ENCODE assay signal across 13 cellular contexts in genomic region chr12:52043386-52044212, GRCh38. TPM values are rescaled to one million over a fixed set of nuclear protein-coding genes. Genes with fewer than 3 reads are reported as not detected.
DNase-seq lines count a peak whose midpoint lies in the region; ATAC-seq, FAIRE-seq and TF ChIP-seq lines count a peak whose summit lies in the region.
"Had no signal": no experiment of that assay in that cellular context is flagged by ENCODE, and none has a peak within 500 bp of the region (broad histone marks: within the 10 kb centered on the region; RNA-seq: fewer than 3 reads in every experiment).

No MANE protein-coding gene starts in this region.

- H3K4me1 Mint-ChIP-seq in astrocyte (ENCODE audit: low read depth, unreplicated experiment) = no peaks in the 10 kb centered on the region
- H3K4me1 Mint-ChIP-seq in activated CD4-positive, alpha-beta T cell treated with anti-CD3 and anti-CD28 coated beads, Interleukin-2, amount 10 ng/mL, durations not matched to agents 7 days and 5 days = peaks cover 33% of the 10 kb centered on the region

- H3K4me3 ChIP-seq in astrocyte (ENCODE audit: insufficient read depth, low read depth, low read length) (no peak overlapping the region), left ventricle myocardium inferior (peak overlapping the region; percentile 65)

- H3K36me3 ChIP-seq in astrocyte (ENCODE audit: insufficient read depth, low read length) (no peaks in the 10 kb centered on the region), left ventricle myocardium inferior (no peaks in the 10 kb centered on the region)

- H4K20me1 ChIP-seq in astrocyte (ENCODE audit: insufficient read depth, low read length) = peaks cover 26% of the 10 kb centered on the region

- CTCF ChIA-PET in activated CD4-positive, alpha-beta T cell treated with anti-CD3 and anti-CD28 coated beads, Interleukin-2, amount 10 ng/mL, durations not matched to agents 7 days and 5 days (lab: Charles Lee) = interaction anchor here (1.4 to 15.8 kb wide), 4 partner anchors 11 to 66 kb away, joined by 3 to 225 read pairs (median 4); no protein-coding TSS in a partner anchor

- H3K79me2 ChIP-seq in astrocyte (ENCODE audit: insufficient read depth, low read length) = no peaks in the 10 kb centered on the region

- peaks cover 14% of the 10 kb centered on the region for H3K27me3 Mint-ChIP-seq in astrocyte (ENCODE audit: low read depth, unreplicated experiment)
- H3K27me3 Mint-ChIP-seq in activated CD4-positive, alpha-beta T cell treated with anti-CD3 and anti-CD28 coated beads, Interleukin-2, amount 10 ng/mL, durations not matched to agents 7 days and 5 days = no peaks in the 10 kb centered on the region
- H3K27me3 Mint-ChIP-seq: memory B cell had no signal

- no peak overlapping the region for H3K27ac Mint-ChIP-seq in astrocyte (ENCODE audit: unreplicated experiment)
- H3K27ac Mint-ChIP-seq in activated CD4-positive, alpha-beta T cell treated with anti-CD3 and anti-CD28 coated beads, Interleukin-2, amount 10 ng/mL, durations not matched to agents 7 days and 5 days = no peak overlapping the region

- H3K9me3 ChIP-seq in astrocyte (ENCODE audit: insufficient read depth, low read depth, low read length) = no peaks in the 10 kb centered on the region
- no peaks in the 10 kb centered on the region for H3K9me3 ChIP-seq in left ventricle myocardium inferior (replicated peaks)

- H2AFZ ChIP-seq in astrocyte (ENCODE audit: low read depth, low read length) = no peak overlapping the region

- no peaks in the 10 kb centered on the region for H3K9me3 Mint-ChIP-seq in astrocyte (ENCODE audit: unreplicated experiment)
- H3K9me3 Mint-ChIP-seq in activated CD4-positive, alpha-beta T cell treated with anti-CD3 and anti-CD28 coated beads, Interleukin-2, amount 10 ng/mL, durations not matched to agents 7 days and 5 days = no peaks in the 10 kb centered on the region
- H3K9me3 Mint-ChIP-seq: memory B cell had no signal

- peak; percentile 59 for DNase-seq in AG20443 (ENCODE audit: low spot score)
- DNase-seq in astrocyte (ENCODE audit: low read depth) = peak; percentile 36
- peak; percentile 86 for DNase-seq in left ventricle myocardium inferior
- no peak for DNase-seq in sciatic nerve (ENCODE audit: low spot score)
- no peak for DNase-seq in DMS53 (lab: John Stamatoyannopoulos, UW)
- DNase-seq in D341Med (ENCODE audit: low spot score) = no peak
- DNase-seq in activated CD4-positive, alpha-beta T cell treated with anti-CD3 and anti-CD28 coated beads, Interleukin-2, amount 10 ng/mL, durations not matched to agents 7 days and 5 days = no peak
- DNase-seq: AML-193, H7 had no signal

- H3K4me2 ChIP-seq in astrocyte (ENCODE audit: low read length) = no peak overlapping the region
- H3K4me2 ChIP-seq: KMS-11 had no signal

- no peak for FAIRE-seq in astrocyte (lab: Jason Lieb, UNC)
- FAIRE-seq: bronchial epithelial cell had no signal

- POLR2A ChIA-PET in activated CD4-positive, alpha-beta T cell treated with anti-CD3 and anti-CD28 coated beads, Interleukin-2, amount 10 ng/mL, durations not matched to agents 7 days and 5 days (lab: Charles Lee) = no interaction called here

- TF ChIP-seq CTCF in astrocyte (IDR thresholded peaks at IDR 0.05; ENCODE audit: insufficient read depth, low read depth, low read length) = no peak
- TF ChIP-seq CTCF in left ventricle myocardium inferior (IDR thresholded peaks at IDR 0.05; ENCODE audit: borderline replicate concordance) = no peak

- H3K36me3 Mint-ChIP-seq in astrocyte (ENCODE audit: low read depth, unreplicated experiment) = peaks cover 2% of the 10 kb centered on the region
- H3K36me3 Mint-ChIP-seq in activated CD4-positive, alpha-beta T cell treated with anti-CD3 and anti-CD28 coated beads, Interleukin-2, amount 10 ng/mL, durations not matched to agents 7 days and 5 days (ENCODE audit: low read depth) = no peaks in the 10 kb centered on the region
- H3K36me3 Mint-ChIP-seq: memory B cell had no signal

- ATAC-seq in sciatic nerve (peak; percentile 10), GM21619 (IDR thresholded peaks at IDR 0.05; ENCODE audit: unreplicated experiment) (no peak)

- no peak overlapping the region for H3K9ac ChIP-seq in astrocyte (ENCODE audit: low read length)
- H3K9ac ChIP-seq: KMS-11 had no signal

- H3K4me1 ChIP-seq in astrocyte (ENCODE audit: insufficient read depth, low read length) = no peaks in the 10 kb centered on the region
- peaks cover 100% of the 10 kb centered on the region for H3K4me1 ChIP-seq in left ventricle myocardium inferior

- H3K4me3 Mint-ChIP-seq in astrocyte (ENCODE audit: unreplicated experiment) = no peak overlapping the region
- no peak overlapping the region for H3K4me3 Mint-ChIP-seq in activated CD4-positive, alpha-beta T cell treated with anti-CD3 and anti-CD28 coated beads, Interleukin-2, amount 10 ng/mL, durations not matched to agents 7 days and 5 days
- H3K4me3 Mint-ChIP-seq: memory B cell had no signal

- H3K27me3 ChIP-seq in astrocyte (ENCODE audit: insufficient read depth, low read length) (no peaks in the 10 kb centered on the region), left ventricle myocardium inferior (ENCODE audit: low read depth) (no peaks in the 10 kb centered on the region)

- H3K27ac ChIP-seq in astrocyte (ENCODE audit: low read depth, low read length) = no peak overlapping the region
- peak overlapping the region; percentile 96 for H3K27ac ChIP-seq in left ventricle myocardium inferior (replicated peaks)
- H3K27ac ChIP-seq: KMS-11 had no signal

- intact Hi-C loops in left ventricle myocardium inferior (cut with micrococcal nuclease) (no loop called here), sciatic nerve (cut with DNase I) (no loop called here)

RNA-seq across cellular contexts. Expression of gene NR4A1, which starts 7.6 kb away (rescaled TPM):
- 1.6 and 2.3 TPM in 2 replicates for total RNA-seq in astrocyte
- total RNA-seq in left ventricle myocardium inferior = 55.5 TPM
- total RNA-seq in sciatic nerve = 688 TPM
- 1 to 10 TPM; 2.1 to 2.7 TPM for total RNA-seq in activated CD4-positive, alpha-beta T cell treated with anti-CD3 and anti-CD28 coated beads, Interleukin-2, amount 10 ng/mL, durations not matched to agents 7 days and 5 days

RNA-seq across cellular contexts. Expression of gene ATG101, which starts 26.2 kb away (rescaled TPM):
- total RNA-seq in astrocyte (54.2 and 60.4 TPM in 2 replicates), left ventricle myocardium inferior (23.8 TPM), sciatic nerve (28.2 TPM)
- 10 to 100 TPM; 28.3 to 30.4 TPM for total RNA-seq in activated CD4-positive, alpha-beta T cell treated with anti-CD3 and anti-CD28 coated beads, Interleukin-2, amount 10 ng/mL, durations not matched to agents 7 days and 5 days

RNA-seq across cellular contexts. Expression of gene SMIM41, which starts 35.9 kb away (rescaled TPM):
- 0.18 TPM in 1 of 2 replicates, not detected in the other for total RNA-seq in astrocyte
- total RNA-seq in left ventricle myocardium inferior = 0.30 TPM
- 12.4 TPM for total RNA-seq in sciatic nerve
- not detected for total RNA-seq in activated CD4-positive, alpha-beta T cell treated with anti-CD3 and anti-CD28 coated beads, Interleukin-2, amount 10 ng/mL, durations not matched to agents 7 days and 5 days
- total RNA-seq: H7 had no signal

RNA-seq across cellular contexts. Expression of gene TAMALIN, which starts 36.9 kb away (rescaled TPM):
- total RNA-seq in astrocyte (9.6 and 12.4 TPM in 2 replicates), left ventricle myocardium inferior (20.0 TPM), sciatic nerve (124 TPM)
- total RNA-seq in activated CD4-positive, alpha-beta T cell treated with anti-CD3 and anti-CD28 coated beads, Interleukin-2, amount 10 ng/mL, durations not matched to agents 7 days and 5 days = 1 to 10 TPM; 5.7 to 6.9 TPM
- total RNA-seq: bronchial epithelial cell had no signal

Comparison
In these comparisons a context has a peak if more than half of its experiments do, and no peak if none do; other contexts are left out.
1. DNase-seq: peak in AG20443 (single experiment), astrocyte (single experiment) and left ventricle myocardium inferior (single experiment); none in sciatic nerve (single experiment), DMS53 (single experiment), D341Med (single experiment) and activated CD4-positive, alpha-beta T cell treated with anti-CD3 and anti-CD28 coated beads, Interleukin-2, amount 10 ng/mL, durations not matched to agents 7 days and 5 days (single experiment).
2. RNA of gene NR4A1, which starts 7.6 kb away (total RNA-seq): 688 TPM in sciatic nerve (single experiment) and 55.5 TPM in left ventricle myocardium inferior (single experiment); 2.1 to 2.7 TPM in activated CD4-positive, alpha-beta T cell treated with anti-CD3 and anti-CD28 coated beads, Interleukin-2, amount 10 ng/mL, durations not matched to agents 7 days and 5 days and 1.6 to 2.3 TPM in astrocyte; every median in the first group is over 10 times any median in the second.
3. RNA of gene SMIM41, which starts 35.9 kb away (total RNA-seq): 12.4 TPM in sciatic nerve (single experiment); 0.30 TPM in left ventricle myocardium inferior (single experiment), 0.18 TPM in astrocyte and not detected in activated CD4-positive, alpha-beta T cell treated with anti-CD3 and anti-CD28 coated beads, Interleukin-2, amount 10 ng/mL, durations not matched to agents 7 days and 5 days; every median in the first group is over 10 times any median in the second.